19 cellular contexts compared by ENCODE assay signal in genomic region chr5:150085191-150085912, GRCh38. TPM values are rescaled to one million over a fixed set of nuclear protein-coding genes. Genes with fewer than 3 reads are reported as not detected.
A peak's percentile ranks its signal among the peaks of the same experiment; 100 is the strongest.
DNase-seq lines count a peak whose midpoint lies in the region; ATAC-seq and TF ChIP-seq lines count a peak whose summit lies in the region.
"Had no signal": no experiment of that assay in that cellular context is flagged by ENCODE, and none has a peak within 500 bp of the region (broad histone marks: within the 10 kb centered on the region; RNA-seq: fewer than 3 reads in every experiment).

No MANE protein-coding gene starts in this region.

- H3K9me2 ChIP-seq in SK-N-SH: no peaks in the 10 kb centered on the region

- 86 to 89% methylated on average over 7 of the region's 7 CpGs for WGBS in sigmoid colon, 2 donors
- 65% methylated on average over 7 of the region's 7 CpGs for WGBS in SK-N-SH (ENCODE audit: low lambda C conversion rate)

- no peak overlapping the region for H3K4me2 ChIP-seq in SK-N-SH

- H3K9me3 ChIP-seq in left ventricle myocardium inferior (replicated peaks): no peaks in the 10 kb centered on the region
- no peaks in the 10 kb centered on the region for H3K9me3 ChIP-seq in duodenal mucosa (ENCODE audit: control insufficient read depth in 1 of 2, low read length in 2 of 2)
- no peaks in the 10 kb centered on the region for H3K9me3 ChIP-seq in sigmoid colon
- H3K9me3 ChIP-seq in upper lobe of right lung: no peaks in the 10 kb centered on the region
- H3K9me3 ChIP-seq in SK-N-SH: no peaks in the 10 kb centered on the region

- H4K20me1 ChIP-seq in SK-N-SH (ENCODE audit: insufficient read depth): no peaks in the 10 kb centered on the region

- H3K4me1 ChIP-seq in left ventricle myocardium inferior (no peaks in the 10 kb centered on the region), duodenal mucosa (ENCODE audit: control insufficient read depth in 1 of 2, insufficient read depth in 2 of 2, low read length in 2 of 2) (no peaks in the 10 kb centered on the region), sigmoid colon (no peaks in the 10 kb centered on the region), upper lobe of right lung (peaks cover 10% of the 10 kb centered on the region), SK-N-SH (ENCODE audit: control insufficient read depth in 1 of 2, insufficient read depth in 2 of 2, low read depth in 1 of 2, low read length in 1 of 2) (no peaks in the 10 kb centered on the region; a peak in 1 of 4 replicates)

- H3K4me3 ChIP-seq in left ventricle myocardium inferior (peak overlapping the region; percentile 44), duodenal mucosa (ENCODE audit: low read depth in 1 of 2, low read length in 2 of 2) (peak overlapping the region; percentile 38 to 49), sigmoid colon (peak overlapping the region in 3 of 4 donors; percentile 15 to 41 (median 32)), upper lobe of right lung (peak overlapping the region; percentile 38), SK-N-SH (ENCODE audit: low read depth in 2 of 2, low read length in 1 of 2) (no peak overlapping the region)

- no peak for TF ChIP-seq RAD21 in SK-N-SH (IDR thresholded peaks at IDR 0.05; ENCODE audit: low read length)

- TF ChIP-seq POLR2A in sigmoid colon (IDR thresholded peaks at IDR 0.05): no peak

- H3K9ac ChIP-seq in duodenal mucosa (ENCODE audit: low read depth in 1 of 2, low read length in 2 of 2): no peak overlapping the region
- H3K9ac ChIP-seq in SK-N-SH: no peak overlapping the region

- H3K79me2 ChIP-seq in SK-N-SH (ENCODE audit: insufficient read depth): no peaks in the 10 kb centered on the region

- CTCF ChIA-PET in SK-N-SH (lab: Yijun Ruan, JAX): no interaction called here

- TF ChIP-seq CTCF in left ventricle myocardium inferior (IDR thresholded peaks at IDR 0.05; ENCODE audit: borderline replicate concordance) (no peak), sigmoid colon (IDR thresholded peaks at IDR 0.05) (no peak), upper lobe of right lung (IDR thresholded peaks at IDR 0.05) (no peak), SK-N-SH (IDR thresholded peaks at IDR 0.05) (no peak)

- H2AFZ ChIP-seq in SK-N-SH (ENCODE audit: low read depth): no peak overlapping the region

- intact Hi-C loops in left ventricle myocardium inferior (cut with micrococcal nuclease): no loop called here
- intact Hi-C loops in Right ventricle myocardium superior (cut with DNase I): no loop called here
- intact Hi-C loops in sigmoid colon (cut with DNase I): no loop called here
- intact Hi-C loops in upper lobe of right lung (cut with DNase I): no loop called here

- H3K36me3 ChIP-seq in left ventricle myocardium inferior: no peaks in the 10 kb centered on the region
- no peaks in the 10 kb centered on the region for H3K36me3 ChIP-seq in duodenal mucosa (ENCODE audit: control insufficient read depth in 1 of 2, insufficient read depth in 2 of 2, low read length in 2 of 2)
- no peaks in the 10 kb centered on the region for H3K36me3 ChIP-seq in sigmoid colon
- no peaks in the 10 kb centered on the region for H3K36me3 ChIP-seq in upper lobe of right lung
- H3K36me3 ChIP-seq in SK-N-SH (replicated peaks in 1 of 2; ENCODE audit: control insufficient read depth in 1 of 2, insufficient read depth in 2 of 2, low read length in 1 of 2): no peaks in the 10 kb centered on the region

- H3F3A ChIP-seq in SK-N-SH (replicated peaks; ENCODE audit: insufficient read depth): no peaks in the 10 kb centered on the region

- H3K27me3 ChIP-seq in left ventricle myocardium inferior (ENCODE audit: low read depth) (peaks cover 34% of the 10 kb centered on the region), duodenal mucosa (ENCODE audit: control insufficient read depth in 1 of 2, insufficient read depth in 2 of 2, low read length in 2 of 2) (peaks cover 0 to 4% of the 10 kb centered on the region in 2 donors), sigmoid colon (peaks cover 0 to 3% (median 3%) of the 10 kb centered on the region in 3 donors), upper lobe of right lung (peaks cover 11% of the 10 kb centered on the region), SK-N-SH (ENCODE audit: insufficient read depth) (peaks cover 10% of the 10 kb centered on the region; the same call in 1 of the 2 replicates)

- POLR2A ChIA-PET in SK-N-SH (lab: Yijun Ruan, JAX): no interaction called here

- ATAC-seq in Right ventricle myocardium superior (ENCODE audit: poor library complexity): no peak
- no peak for ATAC-seq in upper lobe of right lung

- TF ChIP-seq EP300 in sigmoid colon (IDR thresholded peaks at IDR 0.05) (no peak), SK-N-SH (IDR thresholded peaks at IDR 0.05; ENCODE audit: borderline replicate concordance in 1 of 2, low read depth in 1 of 2, low read length in 1 of 2) (no peak)

- DNase-seq in left ventricle myocardium inferior: no peak
- no peak for DNase-seq in Right ventricle myocardium superior
- no peak for DNase-seq in sigmoid colon
- peak; percentile 32 for DNase-seq in upper lobe of right lung
- DNase-seq in SK-N-SH: no peak
- DNase-seq in NCI-H187 treated with DMSO at 0.1 percent for 48 hours (lab: John Stamatoyannopoulos, UW): no peak
- DNase-seq in activated naive CD4-positive, alpha-beta T cell treated with anti-CD3 and anti-CD28 coated beads, Interleukin-2, amount 50 U/mL, for 16 hours: no peak
- DNase-seq: activated CD4-positive, CD25-positive, alpha-beta regulatory T cell; activated effector memory CD4-positive, alpha-beta T cell treated with anti-CD3 and anti-CD28 coated beads, Interleukin-2, amount 50 U/mL, for 16 hours; amniotic stem cell; hippocampal formation; kidney glomerular epithelial cell; NCI-H146; NCI-H446; SHP77; stimulated activated CD4-positive, alpha-beta T cell treated with anti-CD3 and anti-CD28 coated beads, Interleukin-12 subunit alpha, Interleukin-12 subunit beta, amount 100 ng/mL, for 4 hours; T-helper 2 cell had no signal

- H3K27ac ChIP-seq in left ventricle myocardium inferior (replicated peaks): peak overlapping the region; percentile 52
- H3K27ac ChIP-seq in duodenal mucosa (ENCODE audit: low read depth, low read length): no peak overlapping the region
- peak overlapping the region in 2 of 4 donors; percentile 16 to 17 for H3K27ac ChIP-seq in sigmoid colon
- no peak overlapping the region for H3K27ac ChIP-seq in upper lobe of right lung
- no peak overlapping the region for H3K27ac ChIP-seq in SK-N-SH (ENCODE audit: low read depth in 2 of 2, low read length in 1 of 2)

TF ChIP-seq in SK-N-SH, 30 proteins besides CTCF, POLR2A, EP300 and RAD21 (continues in another document):
- TF ChIP-seq SIN3A (IDR thresholded peaks at IDR 0.05; ENCODE audit: borderline replicate concordance, low read depth, low read length): no peak
- no peak for TF ChIP-seq GATA2 (CRISPR knock-in tag; IDR thresholded peaks at IDR 0.05)
- TF ChIP-seq FOXJ3 (CRISPR knock-in tag; IDR thresholded peaks at IDR 0.05): no peak
- no peak for TF ChIP-seq TCF12 (IDR thresholded peaks at IDR 0.05)
- no peak for TF ChIP-seq POLR2AphosphoS5 (IDR thresholded peaks at IDR 0.05; ENCODE audit: low read depth, low read length)
- TF ChIP-seq ELF1 (IDR thresholded peaks at IDR 0.05): no peak
- TF ChIP-seq FOSL2 (IDR thresholded peaks at IDR 0.05; ENCODE audit: borderline replicate concordance, low read depth): no peak
- no peak for TF ChIP-seq USF2 (IDR thresholded peaks at IDR 0.05; ENCODE audit: borderline replicate concordance, low read depth, low read length)
- TF ChIP-seq USF1 (IDR thresholded peaks at IDR 0.05; ENCODE audit: borderline replicate concordance, low read depth): no peak
- TF ChIP-seq GABPA (IDR thresholded peaks at IDR 0.05; ENCODE audit: low read depth): no peak
- no peak for TF ChIP-seq TAF1 (IDR thresholded peaks at IDR 0.05; ENCODE audit: borderline replicate concordance, low read depth, low read length)
- no peak for TF ChIP-seq MEF2A (IDR thresholded peaks at IDR 0.05; ENCODE audit: borderline replicate concordance, low read depth)
- TF ChIP-seq RFX5 (IDR thresholded peaks at IDR 0.05; ENCODE audit: low read length): no peak
- TF ChIP-seq TEAD4 (IDR thresholded peaks at IDR 0.05; ENCODE audit: borderline replicate concordance, insufficient read depth): no peak
- TF ChIP-seq PBX3 (IDR thresholded peaks at IDR 0.05): no peak

RNA-seq across cellular contexts. Expression of gene CSF1R, which starts 1.0 kb away (rescaled TPM):
- 15.5 TPM for total RNA-seq in left ventricle myocardium inferior
- 19.5 TPM for total RNA-seq in Right ventricle myocardium superior
- 10 to 100 TPM; 21.9 to 44.4 (median 36.0) TPM for total RNA-seq in sigmoid colon
- polyA plus RNA-seq in sigmoid colon: 10 to 100 TPM; 10.8 to 26.1 (median 16.3) TPM
- total RNA-seq in upper lobe of right lung: 48.7 TPM
- polyA plus RNA-seq in SK-N-SH (2012; rRNA removed): 0.15 and 0.25 TPM in 2 replicates
- polyA plus RNA-seq in SK-N-SH (2012; cell fraction: cytosol; rRNA removed): 0.10 and 0.30 TPM in 2 replicates
- polyA plus RNA-seq in SK-N-SH (2012; cell fraction: nucleus; rRNA removed): 0.49 and 0.69 TPM in 2 replicates
- total RNA-seq: myocyte had no signal

Comparison
In these comparisons a context has a peak if more than half of its experiments do, and no peak if none do; other contexts are left out.
1. H3K4me3 ChIP-seq: peak in left ventricle myocardium inferior (single experiment), duodenal mucosa (2 of 2), sigmoid colon (3 of 4) and upper lobe of right lung (single experiment); none in SK-N-SH (0 of 2).